18 cellular contexts compared by ENCODE assay signal in genomic region chr2:207539470-207539869, GRCh38.
"Had no signal": no experiment of that assay in that cellular context is flagged by ENCODE, and none has a peak within 500 bp of the region (broad histone marks: within the 10 kb centered on the region; RNA-seq: fewer than 3 reads in every experiment).

No MANE protein-coding gene starts in this region.

- H3K27ac Mint-ChIP-seq: activated CD4-positive, alpha-beta memory T cell treated with anti-CD3 and anti-CD28 coated beads, Interleukin-2, amount 10 ng/mL, durations not matched to agents 7 days and 5 days had no signal

- FAIRE-seq: pancreas had no signal

- H3K27ac ChIP-seq: breast epithelium, esophagus muscularis mucosa, pancreas, stomach, thoracic aorta had no signal

- H3K4me1 ChIP-seq: breast epithelium had no signal

- DNase-seq: activated CD4-positive, alpha-beta memory T cell treated with anti-CD3 and anti-CD28 coated beads, Interleukin-2, amount 10 ng/mL, durations not matched to agents 7 days and 5 days; activated CD4-positive, alpha-beta T cell treated with anti-CD3 and anti-CD28 coated beads for 1 hour; activated CD8-positive, alpha-beta memory T cell treated with anti-CD3 and anti-CD28 coated beads, Interleukin-2, amount 50 U/mL, for 48 hours; aorta; glutamatergic neuron; left cardiac atrium; nephron progenitor cell; pancreas; stimulated activated CD4-positive, alpha-beta T cell treated with anti-CD3 and anti-CD28 coated beads, Interleukin-4, amount 100 ng/mL, for 1 hour; stimulated activated CD8-positive, alpha-beta memory T cell treated with anti-CD3 and anti-CD28 coated beads, Interleukin-4, amount 100 ng/mL, for 48 hours; stomach; SW 1271; T-helper 9 cell had no signal

- H3K27me3 ChIP-seq: breast epithelium, esophagus muscularis mucosa, pancreas, stomach had no signal

- H3K36me3 ChIP-seq: breast epithelium, esophagus muscularis mucosa, pancreas, stomach, thoracic aorta had no signal

- H3K4me3 Mint-ChIP-seq: activated CD4-positive, alpha-beta memory T cell treated with anti-CD3 and anti-CD28 coated beads, Interleukin-2, amount 10 ng/mL, durations not matched to agents 7 days and 5 days; nephron progenitor cell had no signal

- H3K4me3 ChIP-seq: breast epithelium, esophagus muscularis mucosa, lung, pancreas, stomach, thoracic aorta had no signal

- H3K9me3 Mint-ChIP-seq: activated CD4-positive, alpha-beta memory T cell treated with anti-CD3 and anti-CD28 coated beads, Interleukin-2, amount 10 ng/mL, durations not matched to agents 7 days and 5 days; activated naive CD4-positive, alpha-beta T cell treated with anti-CD3 and anti-CD28 coated beads, Interleukin-2, amount 50 U/mL, for 72 hours had no signal

- H3K27me3 Mint-ChIP-seq: activated CD4-positive, alpha-beta memory T cell treated with anti-CD3 and anti-CD28 coated beads, Interleukin-2, amount 10 ng/mL, durations not matched to agents 7 days and 5 days had no signal

- H3K9me3 ChIP-seq: breast epithelium, esophagus muscularis mucosa, pancreas, stomach, thoracic aorta had no signal

- ATAC-seq: activated naive CD4-positive, alpha-beta T cell treated with anti-CD3 and anti-CD28 coated beads, Interleukin-2, amount 50 U/mL, for 72 hours had no signal
